8 cellular contexts compared by ENCODE assay signal in genomic region chr6:35522660-35523658, GRCh38. TPM values are rescaled to one million over a fixed set of nuclear protein-coding genes. Genes with fewer than 3 reads are reported as not detected.
DNase-seq lines count a peak whose midpoint lies in the region; ATAC-seq and TF ChIP-seq lines count a peak whose summit lies in the region.

No MANE protein-coding gene starts in this region.

- no peaks in the 10 kb centered on the region for H3K27me3 ChIP-seq in neural progenitor cell

- H3K36me3 ChIP-seq in OCI-LY7 (ENCODE audit: insufficient read depth, low read length) (no peaks in the 10 kb centered on the region), neural progenitor cell (no peaks in the 10 kb centered on the region)

- H3K79me2 ChIP-seq in OCI-LY7 (ENCODE audit: insufficient read depth, low read depth, low read length) (no peaks in the 10 kb centered on the region), neural progenitor cell (ENCODE audit: low read depth) (no peaks in the 10 kb centered on the region)

- no peak overlapping the region for H3K27ac Mint-ChIP-seq in activated T-cell treated with anti-CD3 and anti-CD28 coated beads, Interleukin-2, amount 50 U/mL, for 72 hours
- peak overlapping the region; percentile 82 for H3K27ac Mint-ChIP-seq in neural progenitor cell
- peak overlapping the region; percentile 49 for H3K27ac Mint-ChIP-seq in stimulated activated naive CD8-positive, alpha-beta T cell treated with anti-CD3 and anti-CD28 coated beads, Interleukin-15, Interleukin-2, amounts not matched to agents 100 ng/mL and 50 ng/mL, for 24 hours

- no peak overlapping the region for H3K9ac ChIP-seq in neural progenitor cell

- no TSS peak for BruUV-seq in OCI-LY7 (replicated peaks; lab: Mats Ljungman, UMichigan)

- no peaks in the 10 kb centered on the region for H3K36me3 Mint-ChIP-seq in activated T-cell treated with anti-CD3 and anti-CD28 coated beads, Interleukin-2, amount 50 U/mL, for 72 hours (ENCODE audit: insufficient read depth in 2 of 2)
- H3K36me3 Mint-ChIP-seq in neural progenitor cell, result no peaks in the 10 kb centered on the region
- no peaks in the 10 kb centered on the region for H3K36me3 Mint-ChIP-seq in stimulated activated naive CD8-positive, alpha-beta T cell treated with anti-CD3 and anti-CD28 coated beads, Interleukin-15, Interleukin-2, amounts not matched to agents 100 ng/mL and 50 ng/mL, for 24 hours (ENCODE audit: low read depth)

- peak; percentile 72 for DNase-seq in DMS79 treated with DMSO at 0.1 percent for 48 hours (lab: John Stamatoyannopoulos, UW)
- DNase-seq in HS-5 (ENCODE audit: low read depth), result peak; percentile 13
- DNase-seq in OCI-LY7 (ENCODE audit: low spot score), result peak; percentile 72
- DNase-seq in activated T-cell treated with anti-CD3 and anti-CD28 coated beads, Interleukin-2, amount 50 U/mL, for 72 hours, result peak; percentile 74 to 77
- DNase-seq in fibroblast of peridontal ligament (ENCODE audit: extremely low read depth), result peak; percentile 45
- DNase-seq in neural progenitor cell (ENCODE audit: low spot score), result peak; percentile 90
- no peak for DNase-seq in cerebellar nuclear complex (lab: John Stamatoyannopoulos, UW)

- H2AFZ ChIP-seq in OCI-LY7 (ENCODE audit: low read length) (peak overlapping the region; percentile 54; the same call in 1 of the 2 replicates), neural progenitor cell (replicated peaks) (peak overlapping the region; percentile 52)

- CTCF ChIA-PET in OCI-LY7 (lab: Charles Lee; ENCODE audit: unreplicated experiment), result interaction anchor here (0.5 to 1.4 kb wide), 28 partner anchors 12 to 1258 kb away, joined by 3 to 12 read pairs (median 5); partner anchors contain the start of gene DEF6

- H3K9me3 Mint-ChIP-seq in activated T-cell treated with anti-CD3 and anti-CD28 coated beads, Interleukin-2, amount 50 U/mL, for 72 hours, result no peaks in the 10 kb centered on the region
- no peaks in the 10 kb centered on the region for H3K9me3 Mint-ChIP-seq in neural progenitor cell
- H3K9me3 Mint-ChIP-seq in stimulated activated naive CD8-positive, alpha-beta T cell treated with anti-CD3 and anti-CD28 coated beads, Interleukin-15, Interleukin-2, amounts not matched to agents 100 ng/mL and 50 ng/mL, for 24 hours, result no peaks in the 10 kb centered on the region

- H3K4me3 ChIP-seq in OCI-LY7 (ENCODE audit: low read depth, low read length, poor library complexity, severe bottlenecking) (peak overlapping the region; percentile 6), neural progenitor cell (no peak overlapping the region)

- TF ChIP-seq CTCF in OCI-LY7 (conservative IDR thresholded peaks at IDR 0.05; ENCODE audit: low read length) (peak; percentile 97), neural progenitor cell (IDR thresholded peaks at IDR 0.05) (peak; percentile 95)

- H3K4me2 ChIP-seq in OCI-LY7 (ENCODE audit: low read length), result peak overlapping the region; percentile 42; the same call in 1 of the 2 replicates
- H3K4me2 ChIP-seq in neural progenitor cell, result peak overlapping the region; percentile 50

- H3F3A ChIP-seq in neural progenitor cell (ENCODE audit: low read depth), result peaks cover 7% of the 10 kb centered on the region

- POLR2A ChIA-PET in OCI-LY7 (lab: Charles Lee), result interaction anchor here (0.6 to 0.7 kb wide), 3 partner anchors 66 to 313 kb away, joined by 3 to 5 read pairs (median 3); no protein-coding TSS in a partner anchor

- peak overlapping the region; percentile 73 to 79 for H3K4me3 Mint-ChIP-seq in activated T-cell treated with anti-CD3 and anti-CD28 coated beads, Interleukin-2, amount 50 U/mL, for 72 hours
- peak overlapping the region; percentile 43 for H3K4me3 Mint-ChIP-seq in neural progenitor cell
- peak overlapping the region; percentile 68 for H3K4me3 Mint-ChIP-seq in stimulated activated naive CD8-positive, alpha-beta T cell treated with anti-CD3 and anti-CD28 coated beads, Interleukin-15, Interleukin-2, amounts not matched to agents 100 ng/mL and 50 ng/mL, for 24 hours

- H3K4me1 ChIP-seq in OCI-LY7 (ENCODE audit: insufficient read depth, low read length, poor library complexity, severe bottlenecking) (no peaks in the 10 kb centered on the region), neural progenitor cell (peaks cover 11% of the 10 kb centered on the region)

- H3K27me3 Mint-ChIP-seq in activated T-cell treated with anti-CD3 and anti-CD28 coated beads, Interleukin-2, amount 50 U/mL, for 72 hours (ENCODE audit: low read depth), result no peaks in the 10 kb centered on the region
- peaks cover 3% of the 10 kb centered on the region for H3K27me3 Mint-ChIP-seq in neural progenitor cell (ENCODE audit: insufficient read depth, low read depth)
- no peaks in the 10 kb centered on the region for H3K27me3 Mint-ChIP-seq in stimulated activated naive CD8-positive, alpha-beta T cell treated with anti-CD3 and anti-CD28 coated beads, Interleukin-15, Interleukin-2, amounts not matched to agents 100 ng/mL and 50 ng/mL, for 24 hours

- H3K27ac ChIP-seq in OCI-LY7 (ENCODE audit: low read depth, low read length, poor library complexity, severe bottlenecking) (no peak overlapping the region), neural progenitor cell (no peak overlapping the region)

- intact Hi-C loops in OCI-LY7 (cut with micrococcal nuclease; ENCODE audit: unreplicated experiment), result loop anchor here (1.0 to 5.0 kb wide), 3 partner anchors 214 to 434 kb away; partner anchors contain the start of gene ARMC12

- ATAC-seq in activated T-cell treated with anti-CD3 and anti-CD28 coated beads, Interleukin-2, amount 50 U/mL, for 72 hours (replicated peaks in 1 of 2), result peak; percentile 90 to 91

- H4K20me1 ChIP-seq in OCI-LY7 (ENCODE audit: insufficient read depth, low read length) (no peaks in the 10 kb centered on the region), neural progenitor cell (ENCODE audit: low read depth) (no peaks in the 10 kb centered on the region)

- H3K4me1 Mint-ChIP-seq in activated T-cell treated with anti-CD3 and anti-CD28 coated beads, Interleukin-2, amount 50 U/mL, for 72 hours (ENCODE audit: low read depth), result peaks cover 16% of the 10 kb centered on the region
- H3K4me1 Mint-ChIP-seq in neural progenitor cell, result peaks cover 3% of the 10 kb centered on the region
- H3K4me1 Mint-ChIP-seq in stimulated activated naive CD8-positive, alpha-beta T cell treated with anti-CD3 and anti-CD28 coated beads, Interleukin-15, Interleukin-2, amounts not matched to agents 100 ng/mL and 50 ng/mL, for 24 hours (ENCODE audit: low read depth), result peaks cover 18% of the 10 kb centered on the region

- H3K9me3 ChIP-seq in OCI-LY7 (ENCODE audit: low read length) (no peaks in the 10 kb centered on the region), neural progenitor cell (ENCODE audit: low read depth) (no peaks in the 10 kb centered on the region)

- H3K9me2 ChIP-seq in OCI-LY7 (ENCODE audit: insufficient read depth, low read length), result no peaks in the 10 kb centered on the region

RNA-seq across cellular contexts. Expression of gene TULP1, which starts 10.3 kb away (rescaled TPM):
- total RNA-seq in OCI-LY7 (2014; rRNA removed; shearing (Covaris generic)), result not detected in 2 replicates
- total RNA-seq in OCI-LY7 (2022) (not detected in 2 replicates), neural progenitor cell (ENCODE audit: low replicate concordance) (0.46 TPM in 1 of 2 replicates, not detected in the other)
- not detected for total RNA-seq in activated T-cell treated with anti-CD3 and anti-CD28 coated beads, Interleukin-2, amount 50 U/mL, for 72 hours

RNA-seq across cellular contexts. Expression of gene TEAD3, which starts 26.1 kb away (rescaled TPM):
- not detected in 2 replicates for total RNA-seq in OCI-LY7 (2014; rRNA removed; shearing (Covaris generic))
- not detected in 2 replicates for total RNA-seq in OCI-LY7 (2022)
- total RNA-seq in activated T-cell treated with anti-CD3 and anti-CD28 coated beads, Interleukin-2, amount 50 U/mL, for 72 hours, result 1 to 10 TPM; 1.7 to 1.9 TPM
- total RNA-seq in neural progenitor cell (ENCODE audit: low replicate concordance), result 9.7 and 23.5 TPM in 2 replicates

RNA-seq across cellular contexts. Expression of gene RPL10A, which starts 54.8 kb away (rescaled TPM):
- total RNA-seq in OCI-LY7 (2014; rRNA removed; shearing (Covaris generic)), result 2,473 and 2,643 TPM in 2 replicates
- total RNA-seq in OCI-LY7 (2022) (1,541 and 1,581 TPM in 2 replicates), neural progenitor cell (ENCODE audit: low replicate concordance) (2,002 and 2,026 TPM in 2 replicates)
- total RNA-seq in activated T-cell treated with anti-CD3 and anti-CD28 coated beads, Interleukin-2, amount 50 U/mL, for 72 hours, result 1,000 to 10,000 TPM; 2,353 to 2,363 TPM

Comparison
In these comparisons a context has a peak if more than half of its experiments do, and no peak if none do; other contexts are left out.
1. DNase-seq: peak in DMS79 treated with DMSO at 0.1 percent for 48 hours (single experiment), HS-5 (single experiment), OCI-LY7 (single experiment), activated T-cell treated with anti-CD3 and anti-CD28 coated beads, Interleukin-2, amount 50 U/mL, for 72 hours (2 of 2), fibroblast of peridontal ligament (single experiment) and neural progenitor cell (single experiment); none in cerebellar nuclear complex (0 of 2).
2. Peak in every context shown above with its lines, with median percentiles within 50 percentile points of each other: H3K4me3 Mint-ChIP-seq.